Comparison of ENCODE assay signal across 16 cellular contexts in genomic region chr12:38721611-38722252, GRCh38.
DNase-seq lines count a peak whose midpoint lies in the region; ATAC-seq and TF ChIP-seq lines count a peak whose summit lies in the region.
"Had no signal": no experiment of that assay in that cellular context is flagged by ENCODE, and none has a peak within 500 bp of the region (broad histone marks: within the 10 kb centered on the region; RNA-seq: fewer than 3 reads in every experiment).

No MANE protein-coding gene starts in this region.

- H3K79me1 ChIP-seq in neuronal stem cell (ENCODE audit: low read depth, low read length): no peaks in the 10 kb centered on the region

- H3K23ac ChIP-seq in neuronal stem cell (ENCODE audit: low read depth, low read length, poor library complexity): no peak overlapping the region

- no peaks in the 10 kb centered on the region for H3K27me3 ChIP-seq in neuronal stem cell (ENCODE audit: control insufficient read depth in 3 of 3, insufficient read depth in 3 of 3, low read depth in 1 of 3, low read length in 3 of 3)
- H3K27me3 ChIP-seq: BE2C, BLaER1 had no signal

- TF ChIP-seq CTCF in CD14-positive monocyte (IDR thresholded peaks at IDR 0.05): no peak

- ATAC-seq in stimulated activated effector memory CD8-positive, alpha-beta T cell treated with anti-CD3 and anti-CD28 coated beads, Interleukin-12 subunit alpha, Interleukin-12 subunit beta, amount 100 ng/mL, for 72 hours: peak; percentile 19
- ATAC-seq: A549; CD8-positive, alpha-beta T cell had no signal

- H3K9ac ChIP-seq in neuronal stem cell (ENCODE audit: low read depth, low read length, poor library complexity): no peak overlapping the region
- H3K9ac ChIP-seq: BLaER1 had no signal

- no peak overlapping the region for H3K27ac ChIP-seq in neuronal stem cell (replicated peaks; ENCODE audit: low read length)
- H3K27ac ChIP-seq: 22Rv1, A549, BLaER1 had no signal

- no peak overlapping the region for H2AFZ ChIP-seq in neuronal stem cell (ENCODE audit: low read length)

- no peak overlapping the region for H2BK12ac ChIP-seq in neuronal stem cell (ENCODE audit: low read length)

- peak overlapping the region; percentile 9 for H3K14ac ChIP-seq in neuronal stem cell (ENCODE audit: low read length)

- H3K4ac ChIP-seq in neuronal stem cell (ENCODE audit: low read length): no peak overlapping the region

- peak overlapping the region; percentile 82 for H4K8ac ChIP-seq in neuronal stem cell (ENCODE audit: low read depth, low read length)

- no peak overlapping the region for H3K4me3 Mint-ChIP-seq in CD14-positive monocyte
- H3K4me3 Mint-ChIP-seq in stimulated activated effector memory CD8-positive, alpha-beta T cell treated with anti-CD3 and anti-CD28 coated beads, Interleukin-12 subunit alpha, Interleukin-12 subunit beta, amount 100 ng/mL, for 72 hours: no peak overlapping the region
- H3K4me3 Mint-ChIP-seq: CD4-positive, alpha-beta T cell; CD8-positive, alpha-beta T cell had no signal

- no peaks in the 10 kb centered on the region for H3K9me3 ChIP-seq in neuronal stem cell (replicated peaks in 1 of 2; ENCODE audit: control insufficient read depth in 2 of 2, insufficient read depth in 1 of 2, low read depth in 1 of 2, low read length in 2 of 2)
- H3K9me3 ChIP-seq: A549, BE2C, Caco-2 had no signal

- no peaks in the 10 kb centered on the region for H3K4me1 ChIP-seq in neuronal stem cell (ENCODE audit: control insufficient read depth in 2 of 2, insufficient read depth in 1 of 2, low read depth in 1 of 2, low read length in 2 of 2)
- H3K4me1 ChIP-seq: A549, BE2C, Caco-2 had no signal

- no peaks in the 10 kb centered on the region for H3K4me1 Mint-ChIP-seq in CD14-positive monocyte
- no peaks in the 10 kb centered on the region for H3K4me1 Mint-ChIP-seq in stimulated activated effector memory CD8-positive, alpha-beta T cell treated with anti-CD3 and anti-CD28 coated beads, Interleukin-12 subunit alpha, Interleukin-12 subunit beta, amount 100 ng/mL, for 72 hours

- peaks cover 0 to 1% (median 0%) of the 10 kb centered on the region in 3 donors for H3K27me3 Mint-ChIP-seq in CD14-positive monocyte (ENCODE audit: low read depth in 3 of 3)
- H3K27me3 Mint-ChIP-seq: CD4-positive, alpha-beta T cell had no signal

- no peak overlapping the region for H4K91ac ChIP-seq in neuronal stem cell (ENCODE audit: low read depth, low read length, poor library complexity)

- intact Hi-C loops in CD14-positive monocyte (cut with micrococcal nuclease): no loop called here

- no peak overlapping the region for H3K27ac Mint-ChIP-seq in CD14-positive monocyte
- no peak overlapping the region for H3K27ac Mint-ChIP-seq in stimulated activated effector memory CD8-positive, alpha-beta T cell treated with anti-CD3 and anti-CD28 coated beads, Interleukin-12 subunit alpha, Interleukin-12 subunit beta, amount 100 ng/mL, for 72 hours
- H3K27ac Mint-ChIP-seq: CD4-positive, alpha-beta T cell; CD8-positive, alpha-beta T cell had no signal

- no peak overlapping the region for H3K4me2 ChIP-seq in neuronal stem cell (ENCODE audit: insufficient read depth, low read length, poor library complexity, severe bottlenecking)
- H3K4me2 ChIP-seq: A549, BLaER1 had no signal

- no peak overlapping the region for H2AK5ac ChIP-seq in neuronal stem cell (ENCODE audit: low read depth, low read length)

- WGBS in neuronal stem cell (ENCODE audit: extremely low coverage in 2 of 2, insufficient read length in 2 of 2, insufficient replicate concordance in 1 of 2), 2 donors: no CpG with 5 or more reads among the region's 10 CpGs

- H3K4me3 ChIP-seq in neuronal stem cell (ENCODE audit: low read length in 2 of 2): no peak overlapping the region
- H3K4me3 ChIP-seq: A549, BLaER1 had no signal

- peak; percentile 36 for DNase-seq in CD14-positive monocyte (ENCODE audit: low spot score)
- DNase-seq in neuronal stem cell (ENCODE audit: low spot score): no peak
- no peak for DNase-seq in stimulated activated effector memory CD8-positive, alpha-beta T cell treated with anti-CD3 and anti-CD28 coated beads, Interleukin-12 subunit alpha, Interleukin-12 subunit beta, amount 100 ng/mL, for 72 hours (ENCODE audit: low spot score in 2 of 2)
- no peak for DNase-seq in cerebellum (ENCODE audit: low spot score)
- DNase-seq in AG08396 (ENCODE audit: low spot score): no peak
- DNase-seq: BE2C; C1 segment of cervical spinal cord; Caco-2; Calu3; CD4-positive, alpha-beta T cell; CD8-positive, alpha-beta T cell; DMS79 treated with DMSO at 0.1 percent for 48 hours; GF-D8 had no signal

- H3K36me3 ChIP-seq in neuronal stem cell (replicated peaks in 1 of 2; ENCODE audit: control insufficient read depth in 2 of 2, insufficient read depth in 2 of 2, low read length in 2 of 2): no peaks in the 10 kb centered on the region
- H3K36me3 ChIP-seq: BLaER1 had no signal

- H3K18ac ChIP-seq in neuronal stem cell (ENCODE audit: low read length): peak overlapping the region; percentile 38

- no peak overlapping the region for H2BK5ac ChIP-seq in neuronal stem cell (ENCODE audit: low read length)

- H2BK120ac ChIP-seq in neuronal stem cell (ENCODE audit: low read depth, low read length): no peak overlapping the region

- peaks cover 0 to 4% (median 0%) of the 10 kb centered on the region in 7 donors for H3K9me3 Mint-ChIP-seq in CD14-positive monocyte
- peaks cover 2% of the 10 kb centered on the region for H3K9me3 Mint-ChIP-seq in stimulated activated effector memory CD8-positive, alpha-beta T cell treated with anti-CD3 and anti-CD28 coated beads, Interleukin-12 subunit alpha, Interleukin-12 subunit beta, amount 100 ng/mL, for 72 hours

- H2BK15ac ChIP-seq in neuronal stem cell (ENCODE audit: low read length): no peak overlapping the region

- H3K36me3 Mint-ChIP-seq in CD14-positive monocyte: peaks cover 51 to 64% of the 10 kb centered on the region in 2 donors
- no peaks in the 10 kb centered on the region for H3K36me3 Mint-ChIP-seq in stimulated activated effector memory CD8-positive, alpha-beta T cell treated with anti-CD3 and anti-CD28 coated beads, Interleukin-12 subunit alpha, Interleukin-12 subunit beta, amount 100 ng/mL, for 72 hours
- H3K36me3 Mint-ChIP-seq: CD8-positive, alpha-beta T cell had no signal
